ENCODE assay signal across 35 cellular contexts in the genomic region with DNA sequence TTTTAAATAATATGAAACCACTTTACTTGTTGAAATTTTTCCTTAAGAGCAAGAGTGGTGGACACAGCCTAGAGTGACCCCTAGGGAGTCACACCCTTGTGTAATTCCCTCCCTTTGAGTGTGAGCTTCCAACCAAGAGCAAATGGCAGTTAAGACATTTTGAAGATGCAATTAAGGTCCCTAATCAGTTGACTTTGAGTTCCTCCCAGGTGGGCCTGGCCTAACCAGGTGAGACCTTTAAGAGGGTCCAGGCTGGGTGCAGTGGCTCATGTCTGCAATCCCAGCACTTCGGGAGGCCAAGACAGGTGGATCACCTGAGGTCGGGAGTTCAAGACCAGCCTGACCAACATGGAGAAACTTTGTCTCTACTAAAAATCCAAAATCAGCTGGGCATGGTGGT.
"Had no signal": no experiment of that assay in that cellular context is flagged by ENCODE, and none has a peak within 500 bp of the region (broad histone marks: within the 10 kb centered on the region; RNA-seq: fewer than 3 reads in every experiment).

No MANE protein-coding gene starts in this region.

- H3K27ac Mint-ChIP-seq: activated B cell treated with CpG ODN at 0.5 μM for 24 hours; activated CD4-positive, alpha-beta memory T cell treated with anti-CD3 and anti-CD28 coated beads for 36 hours; activated CD4-positive, alpha-beta T cell treated with anti-CD3 and anti-CD28 coated beads, Interleukin-2, amount 10 ng/mL, durations not matched to agents 24 days and 14 days; activated CD8-positive, alpha-beta T cell treated with anti-CD3 and anti-CD28 coated beads for 36 hours; activated naive CD4-positive, alpha-beta T cell treated with anti-CD3 and anti-CD28 coated beads for 36 hours; activated naive CD4-positive, alpha-beta T cell treated with anti-CD3 and anti-CD28 coated beads, Interleukin-2, amount 50 U/mL, for 72 hours; activated naive CD8-positive, alpha-beta T cell treated with anti-CD3 and anti-CD28 coated beads for 36 hours; activated T-cell treated with anti-CD3 and anti-CD28 coated beads, Interleukin-2, amount 50 U/mL, for 72 hours; activated T-helper 1 cell treated with anti-CD3 and anti-CD28 coated beads, Interleukin-12 subunit alpha, Interleukin-12 subunit beta, Interleukin-2, Interleukin-4 antibody, amounts not matched to agents 30 ng/mL and 10 ng/mL and 1 ng/mL, durations not matched to agents 14 hours and 24 hours and 36 hours; activated T-helper 17 cell treated with anti-CD3 and anti-CD28 coated beads, Interleukin-2, amount 50 U/mL, for 72 hours; brain; T-helper 1 cell treated with Interleukin-12 subunit alpha and Interleukin-12 subunit beta and Interleukin-4 antibody, amounts not matched to agents 30 μg/mL and 1 μg/mL, for 36 hours; T-helper 2 cell treated with Interferon-gamma antibody and Interleukin-4, amounts not matched to agents 5 μg/mL and 100 μg/mL, for 36 hours had no signal

- H3K27me3 Mint-ChIP-seq: activated B cell treated with CpG ODN at 0.5 μM for 24 hours; activated CD4-positive, alpha-beta memory T cell treated with anti-CD3 and anti-CD28 coated beads for 36 hours; activated CD4-positive, alpha-beta T cell treated with anti-CD3 and anti-CD28 coated beads, Interleukin-2, amount 10 ng/mL, durations not matched to agents 24 days and 14 days; activated naive CD8-positive, alpha-beta T cell treated with anti-CD3 and anti-CD28 coated beads for 36 hours; central memory CD8-positive, alpha-beta T cell had no signal

- ATAC-seq: activated CD8-positive, alpha-beta T cell treated with anti-CD3 and anti-CD28 coated beads for 36 hours; activated naive CD4-positive, alpha-beta T cell treated with anti-CD3 and anti-CD28 coated beads, Interleukin-2, amount 50 U/mL, for 72 hours; activated T-cell treated with anti-CD3 and anti-CD28 coated beads, Interleukin-2, amount 50 U/mL, for 4 hours; activated T-cell treated with anti-CD3 and anti-CD28 coated beads, Interleukin-2, amount 50 U/mL, for 72 hours; activated T-helper 17 cell treated with anti-CD3 and anti-CD28 coated beads, Interleukin-2, amount 50 U/mL, for 72 hours had no signal

- H3K36me3 Mint-ChIP-seq: activated CD4-positive, alpha-beta memory T cell treated with anti-CD3 and anti-CD28 coated beads for 36 hours; activated naive CD4-positive, alpha-beta T cell treated with anti-CD3 and anti-CD28 coated beads, Interleukin-2, amount 50 U/mL, for 72 hours; activated naive CD8-positive, alpha-beta T cell treated with anti-CD3 and anti-CD28 coated beads for 36 hours had no signal

- H3K9me3 ChIP-seq: adrenal gland had no signal

- H3K4me3 Mint-ChIP-seq: activated B cell treated with CpG ODN at 0.5 μM for 24 hours; activated CD4-positive, alpha-beta memory T cell treated with anti-CD3 and anti-CD28 coated beads for 36 hours; activated CD4-positive, alpha-beta T cell treated with anti-CD3 and anti-CD28 coated beads, Interleukin-2, amount 10 ng/mL, durations not matched to agents 24 days and 14 days; activated CD8-positive, alpha-beta T cell treated with anti-CD3 and anti-CD28 coated beads for 36 hours; activated naive CD4-positive, alpha-beta T cell treated with anti-CD3 and anti-CD28 coated beads for 36 hours; activated naive CD8-positive, alpha-beta T cell treated with anti-CD3 and anti-CD28 coated beads for 36 hours; activated T-cell treated with anti-CD3 and anti-CD28 coated beads, Interleukin-2, amount 50 U/mL, for 4 hours; activated T-cell treated with anti-CD3 and anti-CD28 coated beads, Interleukin-2, amount 50 U/mL, for 72 hours; activated T-helper 1 cell treated with anti-CD3 and anti-CD28 coated beads, Interleukin-12 subunit alpha, Interleukin-12 subunit beta, Interleukin-2, Interleukin-4 antibody, amounts not matched to agents 30 ng/mL and 10 ng/mL and 1 ng/mL, durations not matched to agents 14 hours and 24 hours and 36 hours; activated T-helper 17 cell treated with anti-CD3 and anti-CD28 coated beads, Interleukin-2, amount 50 U/mL, for 72 hours; brain; central memory CD8-positive, alpha-beta T cell; T-helper 1 cell treated with Interleukin-12 subunit alpha and Interleukin-12 subunit beta and Interleukin-4 antibody, amounts not matched to agents 30 μg/mL and 1 μg/mL, for 36 hours; T-helper 2 cell treated with Interferon-gamma antibody and Interleukin-4, amounts not matched to agents 5 μg/mL and 100 μg/mL, for 36 hours had no signal

- DNase-seq: activated B cell treated with CpG ODN at 0.5 μM for 24 hours; activated CD4-positive, alpha-beta memory T cell treated with anti-CD3 and anti-CD28 coated beads for 36 hours; activated CD4-positive, alpha-beta T cell treated with anti-CD3 and anti-CD28 coated beads for 4 hours; activated CD4-positive, alpha-beta T cell treated with anti-CD3 and anti-CD28 coated beads, Interleukin-2, amount 50 U/mL, for 1 hour; activated CD4-positive, alpha-beta T cell treated with anti-CD3 and anti-CD28 coated beads, Interleukin-2, amount 50 U/mL, for 4 hours; activated CD4-positive, CD25-positive, alpha-beta regulatory T cell treated with anti-CD3 and anti-CD28 coated beads, Interleukin-2, amount 50 U/mL, for 72 hours; activated CD8-positive, alpha-beta memory T cell treated with anti-CD3 and anti-CD28 coated beads, Interleukin-2, amount 50 U/mL, for 4 hours; activated CD8-positive, alpha-beta T cell treated with anti-CD3 and anti-CD28 coated beads for 36 hours; activated effector memory CD4-positive, alpha-beta T cell treated with anti-CD3 and anti-CD28 coated beads, Interleukin-2, amount 50 U/mL, for 16 hours; activated gamma-delta T cell treated with Interleukin-2 at 50 U/mL for 16 hours; activated naive CD4-positive, alpha-beta T cell; activated naive CD4-positive, alpha-beta T cell treated with anti-CD3 and anti-CD28 coated beads for 36 hours; activated naive CD4-positive, alpha-beta T cell treated with anti-CD3 and anti-CD28 coated beads, Interleukin-2, amount 50 U/mL, for 16 hours; activated naive CD8-positive, alpha-beta T cell treated with anti-CD3 and anti-CD28 coated beads for 36 hours; activated T-cell treated with anti-CD3 and anti-CD28 coated beads for 4 hours; activated T-cell treated with anti-CD3 and anti-CD28 coated beads, Interleukin-2, amount 50 U/mL, for 1 hour; activated T-cell treated with anti-CD3 and anti-CD28 coated beads, Interleukin-2, amount 50 U/mL, for 4 hours; activated T-cell treated with anti-CD3 and anti-CD28 coated beads, Interleukin-2, amount 50 U/mL, for 72 hours; adrenal gland; amniotic stem cell; aorta; caudate nucleus; cerebellar nuclear complex; T-helper 2 cell; T-helper 9 cell had no signal

- H3K9me3 Mint-ChIP-seq: activated B cell treated with CpG ODN at 0.5 μM for 24 hours; activated CD4-positive, alpha-beta memory T cell treated with anti-CD3 and anti-CD28 coated beads for 36 hours; activated CD4-positive, alpha-beta T cell treated with anti-CD3 and anti-CD28 coated beads, Interleukin-2, amount 10 ng/mL, durations not matched to agents 24 days and 14 days; activated CD8-positive, alpha-beta T cell treated with anti-CD3 and anti-CD28 coated beads for 36 hours; activated naive CD4-positive, alpha-beta T cell treated with anti-CD3 and anti-CD28 coated beads for 36 hours; activated naive CD8-positive, alpha-beta T cell treated with anti-CD3 and anti-CD28 coated beads for 36 hours; activated T-cell treated with anti-CD3 and anti-CD28 coated beads, Interleukin-2, amount 50 U/mL, for 4 hours; activated T-cell treated with anti-CD3 and anti-CD28 coated beads, Interleukin-2, amount 50 U/mL, for 72 hours; activated T-helper 1 cell treated with anti-CD3 and anti-CD28 coated beads, Interleukin-12 subunit alpha, Interleukin-12 subunit beta, Interleukin-2, Interleukin-4 antibody, amounts not matched to agents 30 ng/mL and 10 ng/mL and 1 ng/mL, durations not matched to agents 14 hours and 24 hours and 36 hours; T-helper 1 cell treated with Interleukin-12 subunit alpha and Interleukin-12 subunit beta and Interleukin-4 antibody, amounts not matched to agents 30 μg/mL and 1 μg/mL, for 36 hours; T-helper 2 cell treated with Interferon-gamma antibody and Interleukin-4, amounts not matched to agents 5 μg/mL and 100 μg/mL, for 36 hours had no signal

- H3K27ac ChIP-seq: adrenal gland, cardiac muscle cell, VCaP had no signal

- H3K36me3 ChIP-seq: adrenal gland, cardiac muscle cell had no signal

- H3K4me1 Mint-ChIP-seq: activated CD4-positive, alpha-beta T cell treated with anti-CD3 and anti-CD28 coated beads, Interleukin-2, amount 10 ng/mL, durations not matched to agents 24 days and 14 days; activated naive CD8-positive, alpha-beta T cell treated with anti-CD3 and anti-CD28 coated beads for 36 hours; activated T-helper 17 cell treated with anti-CD3 and anti-CD28 coated beads, Interleukin-2, amount 50 U/mL, for 72 hours; central memory CD8-positive, alpha-beta T cell had no signal

- H3K27me3 ChIP-seq: adrenal gland, cardiac muscle cell had no signal

- H3K4me3 ChIP-seq: adrenal gland, cardiac muscle cell had no signal
